ENCODE assay signal across 10 cellular contexts in the genomic region with DNA sequence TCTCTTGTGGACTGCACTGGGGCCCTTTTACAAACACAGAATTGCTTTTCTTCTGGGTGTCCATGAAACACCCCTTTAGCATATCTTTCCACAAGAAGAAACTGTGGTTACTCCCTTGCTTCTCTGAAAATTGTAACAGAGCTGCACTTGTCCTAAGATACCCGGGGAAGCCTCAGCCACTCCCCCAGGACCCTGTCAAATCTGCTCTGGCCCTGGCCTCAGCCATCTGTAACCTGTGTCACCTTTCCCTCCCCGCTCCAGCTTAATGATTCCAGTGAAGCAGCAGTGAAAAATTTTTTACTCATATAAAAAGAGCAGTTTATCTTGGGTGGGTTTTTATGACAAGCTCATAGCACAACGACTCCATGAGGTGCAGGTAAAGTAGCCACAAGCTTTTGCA.
"Had no signal": no experiment of that assay in that cellular context is flagged by ENCODE, and none has a peak within 500 bp of the region (broad histone marks: within the 10 kb centered on the region; RNA-seq: fewer than 3 reads in every experiment).

No MANE protein-coding gene starts in this region.

- H3K27ac Mint-ChIP-seq: HFFc6, IgD-negative memory B cell had no signal

- ATAC-seq: HCT116, HepG2 had no signal

- H3K9me3 ChIP-seq: HAP-1 had no signal

- H3K9me3 Mint-ChIP-seq: HFFc6, IgD-negative memory B cell had no signal

- H3K36me3 ChIP-seq: HAP-1 had no signal

- H3K27ac ChIP-seq: GM23248, HL-60 had no signal

- H3K4me3 ChIP-seq: GM23248, HAP-1 had no signal

- H3K4me3 Mint-ChIP-seq: HFFc6 had no signal

- H3K27me3 Mint-ChIP-seq: IgD-negative memory B cell had no signal

- DNase-seq: GM23248, GOT3, H7, HFFc6, KBM-7 had no signal

- H3K36me3 Mint-ChIP-seq: IgD-negative memory B cell had no signal
